In genomic region chr14:91125801-91126200, GRCh38 we compare ENCODE assay signal across 15 cellular contexts. TPM values are rescaled to one million over a fixed set of nuclear protein-coding genes. Genes with fewer than 3 reads are reported as not detected.
DNase-seq lines count a peak whose midpoint lies in the region; ATAC-seq and TF ChIP-seq lines count a peak whose summit lies in the region.
"Had no signal": no experiment of that assay in that cellular context is flagged by ENCODE, and none has a peak within 500 bp of the region (broad histone marks: within the 10 kb centered on the region; RNA-seq: fewer than 3 reads in every experiment).

No MANE protein-coding gene starts in this region.

- ATAC-seq in Right ventricle myocardium superior (ENCODE audit: poor library complexity) (peak; percentile 25), gastroesophageal sphincter (no peak)
- no peak for ATAC-seq in CD4-positive, alpha-beta T cell (ENCODE audit: poor library complexity)

- H3K9me3 ChIP-seq in gastroesophageal sphincter: no peaks in the 10 kb centered on the region
- no peaks in the 10 kb centered on the region for H3K9me3 ChIP-seq in prostate gland
- H3K9me3 ChIP-seq in neural progenitor cell (ENCODE audit: low read depth): no peaks in the 10 kb centered on the region
- no peaks in the 10 kb centered on the region for H3K9me3 ChIP-seq in CD4-positive, alpha-beta T cell (ENCODE audit: control insufficient read depth, low read length)
- H3K9me3 ChIP-seq: thoracic aorta had no signal

- TF ChIP-seq POLR2A in gastroesophageal sphincter (IDR thresholded peaks at IDR 0.05): no peak
- TF ChIP-seq POLR2A in prostate gland (IDR thresholded peaks at IDR 0.05): no peak

- no peaks in the 10 kb centered on the region for H3K27me3 ChIP-seq in gastroesophageal sphincter
- no peaks in the 10 kb centered on the region for H3K27me3 ChIP-seq in prostate gland (replicated peaks; ENCODE audit: insufficient read depth)
- H3K27me3 ChIP-seq in neural progenitor cell: no peaks in the 10 kb centered on the region
- H3K27me3 ChIP-seq in CD4-positive, alpha-beta T cell (ENCODE audit: control insufficient read depth, insufficient read depth, low read length): no peaks in the 10 kb centered on the region

- WGBS in gastroesophageal sphincter (ENCODE audit: low coverage in 1 of 2), 2 donors: 79 to 94% methylated on average over 4 of the region's 4 CpGs
- WGBS in prostate gland: 72% methylated on average over 4 of the region's 4 CpGs

- H3K4me3 ChIP-seq in gastroesophageal sphincter (no peak overlapping the region), prostate gland (no peak overlapping the region), neural progenitor cell (no peak overlapping the region)
- H3K4me3 ChIP-seq: thoracic aorta had no signal

- peaks cover 5% of the 10 kb centered on the region for H3K36me3 Mint-ChIP-seq in neural progenitor cell
- peaks cover 69% of the 10 kb centered on the region for H3K36me3 Mint-ChIP-seq in CD4-positive, alpha-beta T cell (ENCODE audit: low read depth)

- TF ChIP-seq CTCF in gastroesophageal sphincter (IDR thresholded peaks at IDR 0.05) (no peak), prostate gland (IDR thresholded peaks at IDR 0.05) (no peak), neural progenitor cell (IDR thresholded peaks at IDR 0.05) (no peak)
- no peak for TF ChIP-seq CTCF in CD4-positive, alpha-beta T cell (IDR thresholded peaks at IDR 0.05)

- no peak for DNase-seq in Right ventricle myocardium superior
- no peak for DNase-seq in cardiac septum (ENCODE audit: low spot score)
- no peak for DNase-seq in prostate gland (ENCODE audit: low spot score)
- DNase-seq in neural progenitor cell (ENCODE audit: low spot score): no peak
- no peak for DNase-seq in CD4-positive, alpha-beta T cell
- no peak for DNase-seq in COR-L47 (lab: John Stamatoyannopoulos, UW)
- DNase-seq in NOMO-1 (lab: John Stamatoyannopoulos, UW; ENCODE audit: unreplicated experiment in 2 of 2): no peak
- DNase-seq: activated effector memory CD4-positive, alpha-beta T cell treated with anti-CD3 and anti-CD28 coated beads, Interleukin-2, amount 50 U/mL, for 16 hours; aorta; cortex of kidney; kidney glomerular epithelial cell; NCI-H2029; NCI-H524 treated with DMSO at 0.1 percent for 48 hours had no signal

- H3F3A ChIP-seq in neural progenitor cell (ENCODE audit: low read depth): no peaks in the 10 kb centered on the region

- H3K4me1 Mint-ChIP-seq in neural progenitor cell: no peaks in the 10 kb centered on the region
- H3K4me1 Mint-ChIP-seq in CD4-positive, alpha-beta T cell (ENCODE audit: low read depth): peaks cover 35% of the 10 kb centered on the region

- H2AFZ ChIP-seq in neural progenitor cell (replicated peaks): no peak overlapping the region

- H3K27ac Mint-ChIP-seq in neural progenitor cell: no peak overlapping the region
- H3K27ac Mint-ChIP-seq in CD4-positive, alpha-beta T cell: no peak overlapping the region

- no peaks in the 10 kb centered on the region for H4K20me1 ChIP-seq in neural progenitor cell (ENCODE audit: low read depth)

- no peak for TF ChIP-seq EP300 in gastroesophageal sphincter (IDR thresholded peaks at IDR 0.05)

- H3K4me1 ChIP-seq in gastroesophageal sphincter: peaks cover 6 to 65% (median 7%) of the 10 kb centered on the region in 3 donors
- peaks cover 3% of the 10 kb centered on the region for H3K4me1 ChIP-seq in prostate gland (replicated peaks)
- H3K4me1 ChIP-seq in neural progenitor cell: no peaks in the 10 kb centered on the region

- H3K27me3 Mint-ChIP-seq in neural progenitor cell (ENCODE audit: insufficient read depth, low read depth): peaks cover 3% of the 10 kb centered on the region
- no peaks in the 10 kb centered on the region for H3K27me3 Mint-ChIP-seq in CD4-positive, alpha-beta T cell

- peak overlapping the region; percentile 70 to 96 (median 81) for H3K27ac ChIP-seq in gastroesophageal sphincter
- peak overlapping the region; percentile 74 to 80 for H3K27ac ChIP-seq in prostate gland
- no peak overlapping the region for H3K27ac ChIP-seq in neural progenitor cell
- H3K27ac ChIP-seq in CD4-positive, alpha-beta T cell (ENCODE audit: low read depth, low read length): no peak overlapping the region
- H3K27ac ChIP-seq: thoracic aorta had no signal

- no peak overlapping the region for H3K4me2 ChIP-seq in neural progenitor cell

- no peak overlapping the region for H3K9ac ChIP-seq in neural progenitor cell

- H3K4me3 Mint-ChIP-seq in neural progenitor cell: no peak overlapping the region
- H3K4me3 Mint-ChIP-seq in CD4-positive, alpha-beta T cell: no peak overlapping the region

- peaks cover 4% of the 10 kb centered on the region for H3K9me3 Mint-ChIP-seq in neural progenitor cell
- H3K9me3 Mint-ChIP-seq in CD4-positive, alpha-beta T cell: no peaks in the 10 kb centered on the region

- CTCF ChIA-PET in CD4-positive, alpha-beta T cell (lab: Charles Lee): no interaction called here

- peaks cover 3% of the 10 kb centered on the region for H3K79me2 ChIP-seq in neural progenitor cell (ENCODE audit: low read depth)

- POLR2A ChIA-PET in CD4-positive, alpha-beta T cell (lab: Charles Lee): no interaction called here

- H3K36me3 ChIP-seq in gastroesophageal sphincter (peaks cover 0 to 17% of the 10 kb centered on the region in 2 donors), prostate gland (no peaks in the 10 kb centered on the region), neural progenitor cell (no peaks in the 10 kb centered on the region)

- intact Hi-C loops in Right ventricle myocardium superior (cut with DNase I) (no loop called here), cardiac septum (cut with DNase I) (no loop called here), prostate gland (cut with DNase I) (no loop called here)
- intact Hi-C loops in CD4-positive, alpha-beta T cell (cut with DNase I, micrococcal nuclease): no loop called here

RNA-seq across cellular contexts. Expression of gene DGLUCY, which starts 11.9 kb away (rescaled TPM):
- total RNA-seq in Right ventricle myocardium superior: 240 TPM
- total RNA-seq in cardiac septum: 131 TPM
- total RNA-seq in gastroesophageal sphincter: 100 to 1,000 TPM in 1 of 4 donors, 10 to 100 TPM in 3; 52.8 to 118 (median 77.3) TPM
- total RNA-seq in prostate gland: 100 to 1,000 TPM in 1 of 2 donors, 10 to 100 TPM in 1; 88.0 to 148 TPM
- total RNA-seq in neural progenitor cell (ENCODE audit: low replicate concordance): 17.0 and 47.2 TPM in 2 replicates
- total RNA-seq in CD4-positive, alpha-beta T cell: 10 to 100 TPM; 33.0 to 34.9 TPM

Comparison
In these comparisons a context has a peak if more than half of its experiments do, and no peak if none do; other contexts are left out.
1. H3K27ac ChIP-seq: peak in gastroesophageal sphincter (4 of 4) and prostate gland (2 of 2); none in neural progenitor cell (single experiment) and CD4-positive, alpha-beta T cell (single experiment).